25 cellular contexts compared by ENCODE assay signal in genomic region chr12:5654019-5654418, GRCh38.
DNase-seq lines count a peak whose midpoint lies in the region; ATAC-seq, FAIRE-seq and TF ChIP-seq lines count a peak whose summit lies in the region.
"Had no signal": no experiment of that assay in that cellular context is flagged by ENCODE, and none has a peak within 500 bp of the region (broad histone marks: within the 10 kb centered on the region; RNA-seq: fewer than 3 reads in every experiment).

No MANE protein-coding gene starts in this region.

- H3K4me1 ChIP-seq in mucosa of descending colon (ENCODE audit: low read depth) (peaks cover 5% of the 10 kb centered on the region), small intestine (ENCODE audit: control insufficient read depth in 2 of 2, insufficient read depth in 1 of 2, low read depth in 1 of 2, low read length in 1 of 2) (peaks cover 5 to 12% of the 10 kb centered on the region in 2 donors)
- H3K4me1 ChIP-seq: BE2C, BLaER1 had no signal

- H3K27me3 ChIP-seq in small intestine (ENCODE audit: control insufficient read depth in 2 of 2, insufficient read depth in 2 of 2, low read length in 2 of 2), result no peaks in the 10 kb centered on the region
- H3K27me3 ChIP-seq: BE2C, BLaER1 had no signal

- H3K9me3 ChIP-seq in mucosa of descending colon, result no peaks in the 10 kb centered on the region
- no peaks in the 10 kb centered on the region for H3K9me3 ChIP-seq in small intestine (ENCODE audit: control insufficient read depth, low read depth)
- H3K9me3 ChIP-seq: BE2C had no signal

- DNase-seq in mucosa of descending colon (no peak), small intestine (peak; percentile 79), glutamatergic neuron (no peak), superior temporal gyrus (ENCODE audit: extremely low spot score) (no peak), GM12892 (ENCODE audit: insufficient read length) (no peak)
- DNase-seq: 8988T; ACHN; BE2C; C1 segment of cervical spinal cord; CD4-positive, alpha-beta memory T cell; CD4-positive, CD25-positive, alpha-beta regulatory T cell; CD8-positive, alpha-beta memory T cell; COR-L47; DMS 273 treated with DMSO at 0.1 percent for 48 hours; DMS153; DMS53; DMS79; DND-41; EL; GDM1 had no signal

- peak; percentile 20 for ATAC-seq in mucosa of descending colon
- ATAC-seq: GM12878 had no signal

- no peak overlapping the region for H3K4me3 ChIP-seq in mucosa of descending colon
- no peak overlapping the region for H3K4me3 ChIP-seq in small intestine (ENCODE audit: low read depth in 1 of 2, low read length in 2 of 2)
- H3K4me3 ChIP-seq: BLaER1, GM12878 had no signal

- no peak overlapping the region for H3K27ac ChIP-seq in small intestine (ENCODE audit: low read depth in 1 of 2, low read length in 1 of 2)
- H3K27ac ChIP-seq: BLaER1 had no signal

- intact Hi-C loops in mucosa of descending colon (cut with DNase I, micrococcal nuclease), result no loop called here

- H3K9me3 Mint-ChIP-seq in glutamatergic neuron (ENCODE audit: unreplicated experiment), result no peaks in the 10 kb centered on the region
- H3K9me3 Mint-ChIP-seq: CD14-positive monocyte; CD8-positive, alpha-beta memory T cell had no signal

- H3K36me3 ChIP-seq in mucosa of descending colon (ENCODE audit: low read depth), result no peaks in the 10 kb centered on the region
- H3K36me3 ChIP-seq in small intestine (ENCODE audit: control insufficient read depth in 2 of 2, insufficient read depth in 2 of 2, low read length in 2 of 2), result no peaks in the 10 kb centered on the region
- H3K36me3 ChIP-seq: BE2C, BLaER1 had no signal

- no peaks in the 10 kb centered on the region for H3K27me3 Mint-ChIP-seq in glutamatergic neuron (ENCODE audit: unreplicated experiment)

- TF ChIP-seq POLR2A in GM12892 (IDR thresholded peaks at IDR 0.05; ENCODE audit: low read depth, low read length), result no peak

- no peaks in the 10 kb centered on the region for H3K36me3 Mint-ChIP-seq in glutamatergic neuron (ENCODE audit: unreplicated experiment)
- H3K36me3 Mint-ChIP-seq: CD14-positive monocyte; CD4-positive, alpha-beta memory T cell; CD4-positive, CD25-positive, alpha-beta regulatory T cell; CD8-positive, alpha-beta memory T cell had no signal

- H3K4me3 Mint-ChIP-seq in glutamatergic neuron (ENCODE audit: unreplicated experiment), result no peak overlapping the region
- H3K4me3 Mint-ChIP-seq: CD14-positive monocyte; CD4-positive, alpha-beta memory T cell; CD4-positive, CD25-positive, alpha-beta regulatory T cell; CD8-positive, alpha-beta memory T cell had no signal

- FAIRE-seq in small intestine (lab: Jason Lieb, UNC) (no peak), GM12892 (lab: Jason Lieb, UNC) (no peak)
- FAIRE-seq: A204.1, GM12878, GM19239 had no signal

- H3K4me1 Mint-ChIP-seq in glutamatergic neuron (ENCODE audit: low read depth, unreplicated experiment), result peaks cover 3% of the 10 kb centered on the region
- H3K4me1 Mint-ChIP-seq: CD14-positive monocyte; CD4-positive, alpha-beta memory T cell; CD4-positive, CD25-positive, alpha-beta regulatory T cell; CD8-positive, alpha-beta memory T cell had no signal

- H3K27ac Mint-ChIP-seq in glutamatergic neuron (ENCODE audit: unreplicated experiment), result no peak overlapping the region
- H3K27ac Mint-ChIP-seq: CD14-positive monocyte; CD4-positive, alpha-beta memory T cell; CD4-positive, CD25-positive, alpha-beta regulatory T cell; CD8-positive, alpha-beta memory T cell had no signal

- TF ChIP-seq CTCF in mucosa of descending colon (IDR thresholded peaks at IDR 0.05), result no peak
- no peak for TF ChIP-seq CTCF in glutamatergic neuron (IDR thresholded peaks at IDR 0.05; ENCODE audit: partially characterized antibody, unreplicated experiment)
